16 cellular contexts compared by ENCODE assay signal in genomic region chr3:76307556-76307955, GRCh38.
DNase-seq lines count a peak whose midpoint lies in the region; ATAC-seq, FAIRE-seq and TF ChIP-seq lines count a peak whose summit lies in the region.
"Had no signal": no experiment of that assay in that cellular context is flagged by ENCODE, and none has a peak within 500 bp of the region (broad histone marks: within the 10 kb centered on the region; RNA-seq: fewer than 3 reads in every experiment).

No MANE protein-coding gene starts in this region.

- H3K4me3 Mint-ChIP-seq in astrocyte (ENCODE audit: unreplicated experiment) = no peak overlapping the region

- H3K4me1 Mint-ChIP-seq in astrocyte (ENCODE audit: low read depth, unreplicated experiment) = peaks cover 14% of the 10 kb centered on the region

- no peaks in the 10 kb centered on the region for H4K20me1 ChIP-seq in GM23248 (ENCODE audit: insufficient read depth)
- H4K20me1 ChIP-seq in astrocyte (ENCODE audit: insufficient read depth, low read length) = no peaks in the 10 kb centered on the region
- no peaks in the 10 kb centered on the region for H4K20me1 ChIP-seq in smooth muscle cell (ENCODE audit: low read depth)

- TF ChIP-seq CTCF in astrocyte (IDR thresholded peaks at IDR 0.05; ENCODE audit: insufficient read depth, low read depth, low read length) (no peak), foreskin keratinocyte (conservative IDR thresholded peaks at IDR 0.05) (no peak), smooth muscle cell (IDR thresholded peaks at IDR 0.05; ENCODE audit: borderline replicate concordance, insufficient read depth, poor library complexity, severe bottlenecking) (no peak), tibial artery (IDR thresholded peaks at IDR 0.05) (no peak), GM20000 (IDR thresholded peaks at IDR 0.05; ENCODE audit: extremely low read depth, missing control alignments) (no peak)

- H3K36me3 ChIP-seq in GM23248 (ENCODE audit: low read depth) = no peaks in the 10 kb centered on the region
- no peaks in the 10 kb centered on the region for H3K36me3 ChIP-seq in astrocyte (ENCODE audit: insufficient read depth, low read length)
- H3K36me3 ChIP-seq in smooth muscle cell (ENCODE audit: low read depth) = no peaks in the 10 kb centered on the region
- H3K36me3 ChIP-seq in tibial artery = no peaks in the 10 kb centered on the region
- H3K36me3 ChIP-seq: Peyer's patch had no signal

- in situ Hi-C loops in GM23248 (cut with MboI) = no loop called here

- H3K9ac ChIP-seq in GM23248 (no peak overlapping the region), astrocyte (ENCODE audit: low read length) (peak overlapping the region; percentile 9), smooth muscle cell (ENCODE audit: low read depth) (no peak overlapping the region)

- H3K4me1 ChIP-seq in GM23248 (ENCODE audit: insufficient read depth) (peaks cover 14% of the 10 kb centered on the region), astrocyte (ENCODE audit: insufficient read depth, low read length) (peaks cover 8% of the 10 kb centered on the region), foreskin keratinocyte (no peaks in the 10 kb centered on the region), smooth muscle cell (ENCODE audit: low read depth) (peaks cover 2% of the 10 kb centered on the region), tibial artery (peaks cover 0 to 27% (median 0%) of the 10 kb centered on the region in 4 donors)
- H3K4me1 ChIP-seq: Caco-2, Peyer's patch had no signal

- H3K27ac ChIP-seq in GM23248 (no peak overlapping the region), astrocyte (ENCODE audit: low read depth, low read length) (peak overlapping the region; percentile 14), foreskin keratinocyte (no peak overlapping the region), smooth muscle cell (ENCODE audit: low read depth) (peak overlapping the region; percentile 46), tibial artery (no peak overlapping the region)
- H3K27ac ChIP-seq: Peyer's patch, SK-N-MC had no signal

- peaks cover 12% of the 10 kb centered on the region; the same call in 1 of the 2 replicates for H3K27me3 ChIP-seq in GM23248 (replicated peaks; ENCODE audit: insufficient read depth)
- no peaks in the 10 kb centered on the region for H3K27me3 ChIP-seq in astrocyte (ENCODE audit: insufficient read depth, low read length)
- H3K27me3 ChIP-seq in foreskin keratinocyte = no peaks in the 10 kb centered on the region
- H3K27me3 ChIP-seq in smooth muscle cell (ENCODE audit: low read depth) = no peaks in the 10 kb centered on the region
- H3K27me3 ChIP-seq in tibial artery = no peaks in the 10 kb centered on the region
- H3K27me3 ChIP-seq: Peyer's patch had no signal

- no peaks in the 10 kb centered on the region for H3F3A ChIP-seq in GM23248 (ENCODE audit: insufficient read depth)
- no peaks in the 10 kb centered on the region for H3F3A ChIP-seq in smooth muscle cell (ENCODE audit: low read depth)

- no peaks in the 10 kb centered on the region for H3K9me2 ChIP-seq in GM23248 (ENCODE audit: insufficient read depth)

- WGBS in GM23248 (ENCODE audit: low coverage in 1 of 2, low lambda C conversion rate in 2 of 2, missing lambda C conversion rate in 2 of 2), 2 experiments = 58 to 61% methylated on average over 3 of the region's 3 CpGs
- 53% methylated on average over 3 of the region's 3 CpGs for WGBS in smooth muscle cell (ENCODE audit: low lambda C conversion rate)

- H3K4me3 ChIP-seq in GM23248 (no peak overlapping the region), astrocyte (ENCODE audit: insufficient read depth, low read depth, low read length) (no peak overlapping the region), smooth muscle cell (no peak overlapping the region), tibial artery (no peak overlapping the region)
- H3K4me3 ChIP-seq: Peyer's patch, SK-N-MC had no signal

- ATAC-seq in foreskin keratinocyte (peak; percentile 21), GM18858 (IDR thresholded peaks at IDR 0.05; ENCODE audit: unreplicated experiment) (no peak)

- H3K4me2 ChIP-seq in GM23248 (ENCODE audit: unreplicated experiment) (no peak overlapping the region), astrocyte (ENCODE audit: low read length) (peak overlapping the region; percentile 43), smooth muscle cell (peak overlapping the region; percentile 9)

- DNase-seq in GM23248 = peak; percentile 62
- DNase-seq in astrocyte (ENCODE audit: low read depth) = peak; percentile 16
- DNase-seq in foreskin keratinocyte = no peak
- no peak for DNase-seq in smooth muscle cell (lab: John Stamatoyannopoulos, UW; ENCODE audit: unreplicated experiment)
- no peak for DNase-seq in tibial artery
- DNase-seq in GM20000 (ENCODE audit: low spot score) = no peak
- DNase-seq: Caco-2, DMS53, NCI-H1092, NCI-H2081 treated with DMSO at 0.1 percent for 48 hours, NCI-H510A treated with DMSO at 0.1 percent for 48 hours, Peyer's patch, Right ventricle myocardium superior had no signal

- no peak overlapping the region for H3K27ac Mint-ChIP-seq in astrocyte (ENCODE audit: unreplicated experiment)

- H3K27me3 Mint-ChIP-seq in astrocyte (ENCODE audit: low read depth, unreplicated experiment) = no peaks in the 10 kb centered on the region

- no peaks in the 10 kb centered on the region for H3K9me3 ChIP-seq in GM23248 (ENCODE audit: low read depth)
- H3K9me3 ChIP-seq in astrocyte (ENCODE audit: insufficient read depth, low read depth, low read length) = no peaks in the 10 kb centered on the region
- no peaks in the 10 kb centered on the region for H3K9me3 ChIP-seq in smooth muscle cell (replicated peaks; ENCODE audit: low read depth)
- no peaks in the 10 kb centered on the region for H3K9me3 ChIP-seq in tibial artery
- H3K9me3 ChIP-seq: Peyer's patch had no signal

- no peaks in the 10 kb centered on the region for H3K9me3 Mint-ChIP-seq in astrocyte (ENCODE audit: unreplicated experiment)

- H3K79me2 ChIP-seq in GM23248 (ENCODE audit: insufficient read depth) (no peaks in the 10 kb centered on the region), astrocyte (ENCODE audit: insufficient read depth, low read length) (no peaks in the 10 kb centered on the region), smooth muscle cell (ENCODE audit: low read depth) (no peaks in the 10 kb centered on the region)

- H3K36me3 Mint-ChIP-seq in astrocyte (ENCODE audit: low read depth, unreplicated experiment) = no peaks in the 10 kb centered on the region

- H2AFZ ChIP-seq in GM23248 (no peak overlapping the region), astrocyte (ENCODE audit: low read depth, low read length) (no peak overlapping the region), smooth muscle cell (ENCODE audit: low read depth) (peak overlapping the region; percentile 40)

- peak; percentile 32 for FAIRE-seq in astrocyte (lab: Jason Lieb, UNC)
- FAIRE-seq: H54 had no signal

- intact Hi-C loops in tibial artery (cut with DNase I; ENCODE audit: low total_unique reads) = no loop called here

Comparison
In these comparisons a context has a peak if more than half of its experiments do, and no peak if none do; other contexts are left out.
1. DNase-seq: peak in GM23248 (single experiment) and astrocyte (single experiment); none in foreskin keratinocyte (0 of 2), smooth muscle cell (single experiment), tibial artery (0 of 2) and GM20000 (single experiment).
2. H3K27ac ChIP-seq: peak in astrocyte (single experiment) and smooth muscle cell (single experiment); none in GM23248 (single experiment), foreskin keratinocyte (single experiment) and tibial artery (0 of 2).